In genomic region chr1:66982561-66983285, GRCh38 we compare ENCODE assay signal across 12 cellular contexts. TPM values are rescaled to one million over a fixed set of nuclear protein-coding genes. Genes with fewer than 3 reads are reported as not detected.
DNase-seq lines count a peak whose midpoint lies in the region; ATAC-seq and TF ChIP-seq lines count a peak whose summit lies in the region.
"Had no signal": no experiment of that assay in that cellular context is flagged by ENCODE, and none has a peak within 500 bp of the region (broad histone marks: within the 10 kb centered on the region; RNA-seq: fewer than 3 reads in every experiment).

No MANE protein-coding gene starts in this region.

- no peak overlapping the region; the same call in 1 of the 2 replicates for H3K27ac ChIP-seq in MM.1S (ENCODE audit: low read length)
- H3K27ac ChIP-seq in Karpas-422 (ENCODE audit: low read length) = no peak overlapping the region
- H3K27ac ChIP-seq: pancreas, thyroid gland had no signal

- H3K4me3 ChIP-seq in MM.1S (ENCODE audit: low read length) (no peak overlapping the region), Karpas-422 (ENCODE audit: low read length) (no peak overlapping the region)
- H3K4me3 ChIP-seq: pancreas, thyroid gland had no signal

- POLR2A ChIA-PET in activated CD8-positive, alpha-beta T cell treated with anti-CD3 and anti-CD28 coated beads for 36 hours (lab: Charles Lee) = no interaction called here
- POLR2A ChIA-PET in activated CD8-positive, alpha-beta T cell treated with anti-CD3 and anti-CD28 coated beads, Interleukin-2, amount 10 ng/mL, durations not matched to agents 7 days and 5 days (lab: Charles Lee) = interaction anchor here (1.4 kb wide), 1 partner anchor 52 kb away, joined by 6 read pairs; no protein-coding TSS in a partner anchor

- CTCF ChIA-PET in activated CD8-positive, alpha-beta T cell treated with anti-CD3 and anti-CD28 coated beads for 36 hours (lab: Charles Lee) = interaction anchor here (1.0 kb wide), 1 partner anchor 13 kb away, joined by 3 read pairs; no protein-coding TSS in a partner anchor
- CTCF ChIA-PET in activated CD8-positive, alpha-beta T cell treated with anti-CD3 and anti-CD28 coated beads, Interleukin-2, amount 10 ng/mL, durations not matched to agents 7 days and 5 days (lab: Charles Lee) = interaction anchor here (0.8 to 1.8 kb wide), 3 partner anchors 161 to 231 kb away, joined by 3 to 9 read pairs (median 3); no protein-coding TSS in a partner anchor

- H3K4me2 ChIP-seq in MM.1S (ENCODE audit: low read depth, low read length) (no peak overlapping the region), Karpas-422 (ENCODE audit: low read depth, low read length, poor library complexity, severe bottlenecking) (no peak overlapping the region)

- H2AFZ ChIP-seq in MM.1S (ENCODE audit: low read length) (no peak overlapping the region), Karpas-422 (ENCODE audit: low read length) (no peak overlapping the region)

- H3K9ac ChIP-seq in MM.1S (ENCODE audit: low read length) (no peak overlapping the region), Karpas-422 (ENCODE audit: low read length) (no peak overlapping the region)

- H3K9me2 ChIP-seq in MM.1S (replicated peaks; ENCODE audit: insufficient read depth, low read length) (no peaks in the 10 kb centered on the region), Karpas-422 (replicated peaks; ENCODE audit: insufficient read depth, low read length) (no peaks in the 10 kb centered on the region)

- H3K36me3 Mint-ChIP-seq in activated CD8-positive, alpha-beta T cell treated with anti-CD3 and anti-CD28 coated beads for 36 hours (ENCODE audit: low read depth) = peaks cover 46% of the 10 kb centered on the region
- peaks cover 56% of the 10 kb centered on the region for H3K36me3 Mint-ChIP-seq in activated CD8-positive, alpha-beta T cell treated with anti-CD3 and anti-CD28 coated beads, Interleukin-2, amount 10 ng/mL, durations not matched to agents 7 days and 5 days (ENCODE audit: low read depth)

- H4K20me1 ChIP-seq in MM.1S (ENCODE audit: insufficient read depth, low read length) (no peaks in the 10 kb centered on the region), Karpas-422 (ENCODE audit: insufficient read depth, low read depth, low read length) (no peaks in the 10 kb centered on the region)

- peaks cover 42% of the 10 kb centered on the region for H3K4me1 Mint-ChIP-seq in activated CD8-positive, alpha-beta T cell treated with anti-CD3 and anti-CD28 coated beads for 36 hours (ENCODE audit: low read depth)
- H3K4me1 Mint-ChIP-seq in activated CD8-positive, alpha-beta T cell treated with anti-CD3 and anti-CD28 coated beads, Interleukin-2, amount 10 ng/mL, durations not matched to agents 7 days and 5 days (ENCODE audit: low read depth) = peaks cover 28% of the 10 kb centered on the region

- H3K27ac Mint-ChIP-seq in activated CD8-positive, alpha-beta T cell treated with anti-CD3 and anti-CD28 coated beads for 36 hours = peak overlapping the region; percentile 79
- H3K27ac Mint-ChIP-seq in activated CD8-positive, alpha-beta T cell treated with anti-CD3 and anti-CD28 coated beads, Interleukin-2, amount 10 ng/mL, durations not matched to agents 7 days and 5 days = no peak overlapping the region

- peaks cover 19% of the 10 kb centered on the region for H3K36me3 ChIP-seq in MM.1S (replicated peaks; ENCODE audit: insufficient read depth, low read length)
- H3K36me3 ChIP-seq in Karpas-422 (ENCODE audit: insufficient read depth, low read length) = peaks cover 69% of the 10 kb centered on the region

- intact Hi-C loops in activated CD8-positive, alpha-beta T cell treated with anti-CD3 and anti-CD28 coated beads for 36 hours (cut with micrococcal nuclease) = no loop called here

- DNase-seq in activated CD8-positive, alpha-beta T cell treated with anti-CD3 and anti-CD28 coated beads for 36 hours = no peak
- DNase-seq in activated CD8-positive, alpha-beta T cell treated with anti-CD3 and anti-CD28 coated beads, Interleukin-2, amount 10 ng/mL, durations not matched to agents 7 days and 5 days = no peak
- DNase-seq in MM.1S (peak; percentile 24), renal cortical epithelial cell (ENCODE audit: low read depth) (peak; percentile 77), Karpas-422 (no peak), hypothalamus (lab: John Stamatoyannopoulos, UW) (no peak), GF-D8 (lab: John Stamatoyannopoulos, UW) (no peak)
- DNase-seq: activated CD4-positive, alpha-beta T cell treated with anti-CD3 and anti-CD28 coated beads for 48 hours; pancreas; thyroid gland had no signal

- H3K4me3 Mint-ChIP-seq in activated CD8-positive, alpha-beta T cell treated with anti-CD3 and anti-CD28 coated beads for 36 hours = no peak overlapping the region
- no peak overlapping the region for H3K4me3 Mint-ChIP-seq in activated CD8-positive, alpha-beta T cell treated with anti-CD3 and anti-CD28 coated beads, Interleukin-2, amount 10 ng/mL, durations not matched to agents 7 days and 5 days

- H3K9me3 Mint-ChIP-seq in activated CD8-positive, alpha-beta T cell treated with anti-CD3 and anti-CD28 coated beads for 36 hours = no peaks in the 10 kb centered on the region
- H3K9me3 Mint-ChIP-seq in activated CD8-positive, alpha-beta T cell treated with anti-CD3 and anti-CD28 coated beads, Interleukin-2, amount 10 ng/mL, durations not matched to agents 7 days and 5 days (ENCODE audit: insufficient read depth) = no peaks in the 10 kb centered on the region

- H3K9me3 ChIP-seq in MM.1S (replicated peaks; ENCODE audit: insufficient read depth, low read length) (no peaks in the 10 kb centered on the region), Karpas-422 (ENCODE audit: low read length) (no peaks in the 10 kb centered on the region)
- H3K9me3 ChIP-seq: pancreas, thyroid gland had no signal

- peaks cover 31% of the 10 kb centered on the region for H3F3A ChIP-seq in MM.1S (ENCODE audit: insufficient read depth, low read length)

- H3K27me3 ChIP-seq in MM.1S (replicated peaks; ENCODE audit: insufficient read depth, low read length) (no peaks in the 10 kb centered on the region), Karpas-422 (ENCODE audit: low read length) (no peaks in the 10 kb centered on the region)
- H3K27me3 ChIP-seq: pancreas, thyroid gland had no signal

- TF ChIP-seq CTCF in activated CD8-positive, alpha-beta T cell treated with anti-CD3 and anti-CD28 coated beads for 36 hours (IDR thresholded peaks at IDR 0.05) = no peak
- no peak for TF ChIP-seq CTCF in MM.1S (IDR thresholded peaks at IDR 0.05; ENCODE audit: low read length)

- no peaks in the 10 kb centered on the region for H3K27me3 Mint-ChIP-seq in activated CD8-positive, alpha-beta T cell treated with anti-CD3 and anti-CD28 coated beads for 36 hours
- H3K27me3 Mint-ChIP-seq in activated CD8-positive, alpha-beta T cell treated with anti-CD3 and anti-CD28 coated beads, Interleukin-2, amount 10 ng/mL, durations not matched to agents 7 days and 5 days (ENCODE audit: low read depth) = no peaks in the 10 kb centered on the region

- peaks cover 26% of the 10 kb centered on the region for H3K4me1 ChIP-seq in MM.1S (ENCODE audit: low read length)
- H3K4me1 ChIP-seq in Karpas-422 (ENCODE audit: low read length) = peaks cover 37% of the 10 kb centered on the region

- H3K79me2 ChIP-seq in MM.1S (ENCODE audit: low read length) (peaks cover 40% of the 10 kb centered on the region; the same call in 1 of the 2 replicates), Karpas-422 (ENCODE audit: low read length) (peaks cover 17% of the 10 kb centered on the region)

- no peak for ATAC-seq in activated CD8-positive, alpha-beta T cell treated with anti-CD3 and anti-CD28 coated beads for 36 hours
- no peak for ATAC-seq in activated CD8-positive, alpha-beta T cell treated with anti-CD3 and anti-CD28 coated beads, Interleukin-2, amount 10 ng/mL, durations not matched to agents 7 days and 5 days
- ATAC-seq in GM21786 (IDR thresholded peaks at IDR 0.05; ENCODE audit: unreplicated experiment) = peak; percentile 70
- ATAC-seq: pancreas, Right ventricle myocardium inferior had no signal

RNA-seq across cellular contexts. Expression of gene MIER1, which starts 57.9 kb away (rescaled TPM):
- total RNA-seq in activated CD8-positive, alpha-beta T cell treated with anti-CD3 and anti-CD28 coated beads for 36 hours = 10 to 100 TPM; 39.8 to 41.8 TPM
- 10 to 100 TPM; 49.3 to 54.1 TPM for total RNA-seq in activated CD8-positive, alpha-beta T cell treated with anti-CD3 and anti-CD28 coated beads, Interleukin-2, amount 10 ng/mL, durations not matched to agents 7 days and 5 days
- 39.9 and 49.7 TPM in 2 replicates for total RNA-seq in renal cortical epithelial cell
- 19.3 and 29.2 TPM in 2 replicates for total RNA-seq in Karpas-422 (2014; rRNA removed; shearing (Covaris generic); ENCODE audit: low replicate concordance)

RNA-seq across cellular contexts. Expression of gene DNAI4, which starts 58.1 kb away (rescaled TPM):
- total RNA-seq in activated CD8-positive, alpha-beta T cell treated with anti-CD3 and anti-CD28 coated beads for 36 hours = 1 to 10 TPM; 1.0 to 1.7 TPM
- 1 to 10 TPM; 1.4 to 3.6 TPM for total RNA-seq in activated CD8-positive, alpha-beta T cell treated with anti-CD3 and anti-CD28 coated beads, Interleukin-2, amount 10 ng/mL, durations not matched to agents 7 days and 5 days
- 14.1 and 42.3 TPM in 2 replicates for total RNA-seq in renal cortical epithelial cell
- total RNA-seq in Karpas-422 (2014; rRNA removed; shearing (Covaris generic); ENCODE audit: low replicate concordance) = 0.48 and 0.97 TPM in 2 replicates

Comparison
In these comparisons a context has a peak if more than half of its experiments do, and no peak if none do; other contexts are left out.
1. DNase-seq: peak in MM.1S (single experiment) and renal cortical epithelial cell (single experiment); none in activated CD8-positive, alpha-beta T cell treated with anti-CD3 and anti-CD28 coated beads for 36 hours (single experiment), activated CD8-positive, alpha-beta T cell treated with anti-CD3 and anti-CD28 coated beads, Interleukin-2, amount 10 ng/mL, durations not matched to agents 7 days and 5 days (single experiment), Karpas-422 (single experiment), hypothalamus (0 of 51) and GF-D8 (single experiment).